22 cellular contexts compared by ENCODE assay signal in the genomic region with DNA sequence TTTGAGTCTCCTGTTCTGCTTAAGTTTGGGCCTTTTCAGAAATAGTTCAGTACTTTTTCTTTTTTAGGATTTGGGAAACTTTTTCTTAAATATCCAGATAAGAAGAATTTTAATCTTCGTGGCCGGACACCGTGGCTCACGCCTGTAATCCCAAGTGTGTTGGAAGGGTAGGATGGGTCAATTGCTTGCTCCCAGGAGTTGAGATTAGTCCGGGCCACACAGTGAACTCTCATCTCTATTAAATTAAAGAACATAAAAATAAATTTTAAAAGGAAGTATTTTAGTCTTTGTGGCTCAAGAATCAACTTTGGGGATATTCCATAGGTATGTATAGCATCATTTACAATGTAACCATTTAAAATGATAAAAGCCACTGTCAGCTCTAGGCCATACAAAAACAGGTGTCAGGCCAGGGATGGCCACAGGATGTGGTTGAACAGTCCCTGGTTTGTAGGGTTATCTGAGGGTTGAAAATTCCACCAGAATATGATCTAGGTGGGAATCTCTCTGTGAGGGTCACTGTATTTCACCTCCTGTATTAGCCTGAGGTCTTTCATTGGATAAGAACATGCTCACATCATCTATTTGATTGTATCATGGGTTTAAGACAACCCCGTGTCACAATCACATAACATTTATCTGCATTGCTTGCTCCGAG.
DNase-seq lines count a peak whose midpoint lies in the region; ATAC-seq and TF ChIP-seq lines count a peak whose summit lies in the region.
"Had no signal": no experiment of that assay in that cellular context is flagged by ENCODE, and none has a peak within 500 bp of the region (broad histone marks: within the 10 kb centered on the region; RNA-seq: fewer than 3 reads in every experiment).

No MANE protein-coding gene starts in this region.

- no peak overlapping the region for H3K9ac ChIP-seq in BLaER1
- H3K9ac ChIP-seq: GM23248 had no signal

- POLR2A ChIA-PET in CD8-positive, alpha-beta T cell (lab: Charles Lee), result interaction anchor here (0.6 to 1.9 kb wide), 4 partner anchors 12 to 59 kb away, joined by 4 to 8 read pairs (median 5); no protein-coding TSS in a partner anchor
- POLR2A ChIA-PET in naive thymus-derived CD4-positive, alpha-beta T cell (lab: Charles Lee), result no interaction called here

- CTCF ChIA-PET in CD8-positive, alpha-beta T cell (lab: Charles Lee), result interaction anchor here (0.9 to 13.3 kb wide), 6 partner anchors 11 to 124 kb away, joined by 3 to 167 read pairs (median 4); no protein-coding TSS in a partner anchor
- CTCF ChIA-PET in naive thymus-derived CD4-positive, alpha-beta T cell (lab: Charles Lee), result interaction anchor here (0.7 to 1.4 kb wide), 4 partner anchors 9 to 197 kb away, joined by 3 to 4 read pairs (median 3); no protein-coding TSS in a partner anchor

- H3K36me3 ChIP-seq in BLaER1, result no peaks in the 10 kb centered on the region
- H3K36me3 ChIP-seq in CD8-positive, alpha-beta T cell (ENCODE audit: insufficient read depth, low read length), result no peaks in the 10 kb centered on the region
- no peaks in the 10 kb centered on the region for H3K36me3 ChIP-seq in naive thymus-derived CD4-positive, alpha-beta T cell (ENCODE audit: control insufficient read depth in 2 of 3, insufficient read depth in 3 of 3, low read length in 3 of 3)
- H3K36me3 ChIP-seq: MG63, SJCRH30 had no signal

- no peak overlapping the region for H3K4me3 ChIP-seq in BLaER1
- H3K4me3 ChIP-seq in CD8-positive, alpha-beta T cell (ENCODE audit: low read depth, low read length), result no peak overlapping the region
- no peak overlapping the region for H3K4me3 ChIP-seq in coronary artery
- H3K4me3 ChIP-seq in naive thymus-derived CD4-positive, alpha-beta T cell (ENCODE audit: low read length), result peak overlapping the region; percentile 46
- H3K4me3 ChIP-seq: GM23248, MG63, SJCRH30 had no signal

- H4K20me1 ChIP-seq in BLaER1, result no peaks in the 10 kb centered on the region

- TF ChIP-seq CTCF in CD8-positive, alpha-beta T cell (IDR thresholded peaks at IDR 0.05), result no peak
- TF ChIP-seq CTCF in coronary artery (IDR thresholded peaks at IDR 0.05), result no peak

- intact Hi-C loops in CD8-positive, alpha-beta T cell (cut with DNase I, micrococcal nuclease), result no loop called here
- intact Hi-C loops in naive thymus-derived CD4-positive, alpha-beta T cell (cut with micrococcal nuclease), result no loop called here

- no peaks in the 10 kb centered on the region for H3K9me3 ChIP-seq in BLaER1
- H3K9me3 ChIP-seq in CD8-positive, alpha-beta T cell (ENCODE audit: low read length), result no peaks in the 10 kb centered on the region
- H3K9me3 ChIP-seq in naive thymus-derived CD4-positive, alpha-beta T cell (ENCODE audit: control insufficient read depth in 2 of 3, low read length in 3 of 3), result no peaks in the 10 kb centered on the region
- H3K9me3 ChIP-seq: MG63, SJCRH30 had no signal

- DNase-seq in CD8-positive, alpha-beta T cell, result no peak
- DNase-seq in coronary artery (ENCODE audit: low spot score), result peak; percentile 16
- DNase-seq in naive thymus-derived CD4-positive, alpha-beta T cell, result no peak
- DNase-seq in HuH-7.5 (ENCODE audit: low spot score), result no peak
- DNase-seq in kidney tubule cell (ENCODE audit: low spot score), result no peak
- no peak for DNase-seq in COR-L47 (lab: John Stamatoyannopoulos, UW)
- DNase-seq: CD4-positive, CD25-positive, alpha-beta regulatory T cell; EL; GF-D8; GM23248; H9; HFFc6; Kasumi-1; MG63; NCI-H1417 treated with DMSO at 0.1 percent for 48 hours; NCI-H187; NCI-H446; NCI-H526; OCI-M1 had no signal

- H3K4me1 ChIP-seq in BLaER1, result peaks cover 64% of the 10 kb centered on the region
- H3K4me1 ChIP-seq in CD8-positive, alpha-beta T cell (ENCODE audit: insufficient read depth, low read length), result peaks cover 26% of the 10 kb centered on the region
- H3K4me1 ChIP-seq in naive thymus-derived CD4-positive, alpha-beta T cell (ENCODE audit: control insufficient read depth in 2 of 2, insufficient read depth in 2 of 2, low read length in 2 of 2), result peaks cover 0 to 67% of the 10 kb centered on the region in 2 donors

- peak overlapping the region; percentile 86 for H3K4me3 Mint-ChIP-seq in CD8-positive, alpha-beta T cell
- peak overlapping the region in 1 of 10 donors; percentile 48 for H3K4me3 Mint-ChIP-seq in naive thymus-derived CD4-positive, alpha-beta T cell
- H3K4me3 Mint-ChIP-seq: B cell, H9, HFFc6 had no signal

- H3K4me2 ChIP-seq in BLaER1, result peak overlapping the region; percentile 56

- H3K27ac ChIP-seq in BLaER1 (no peak overlapping the region), coronary artery (no peak overlapping the region)
- H3K27ac ChIP-seq in CD8-positive, alpha-beta T cell (ENCODE audit: low read depth, low read length), result no peak overlapping the region
- H3K27ac ChIP-seq in naive thymus-derived CD4-positive, alpha-beta T cell (ENCODE audit: low read depth, low read length), result no peak overlapping the region
- H3K27ac ChIP-seq: GM23248, SJCRH30 had no signal

- peak overlapping the region; percentile 93 for H3K27ac Mint-ChIP-seq in CD8-positive, alpha-beta T cell
- H3K27ac Mint-ChIP-seq in naive thymus-derived CD4-positive, alpha-beta T cell, result peak overlapping the region in 1 of 9 donors; percentile 14
- H3K27ac Mint-ChIP-seq: B cell, H9, HFFc6 had no signal

- H3K4me1 Mint-ChIP-seq in CD8-positive, alpha-beta T cell (ENCODE audit: low read depth), result peaks cover 70% of the 10 kb centered on the region
- peaks cover 0 to 25% (median 18%) of the 10 kb centered on the region in 7 donors for H3K4me1 Mint-ChIP-seq in naive thymus-derived CD4-positive, alpha-beta T cell
- H3K4me1 Mint-ChIP-seq: B cell, H9 had no signal

- no peaks in the 10 kb centered on the region for H3K27me3 Mint-ChIP-seq in CD8-positive, alpha-beta T cell (ENCODE audit: low read depth)
- H3K27me3 Mint-ChIP-seq in naive thymus-derived CD4-positive, alpha-beta T cell, result no peaks in the 10 kb centered on the region
- H3K27me3 Mint-ChIP-seq: B cell; CD4-positive, CD25-positive, alpha-beta regulatory T cell had no signal

- peaks cover 22% of the 10 kb centered on the region for H3K36me3 Mint-ChIP-seq in CD8-positive, alpha-beta T cell
- H3K36me3 Mint-ChIP-seq in naive thymus-derived CD4-positive, alpha-beta T cell, result no peaks in the 10 kb centered on the region
- H3K36me3 Mint-ChIP-seq: CD4-positive, CD25-positive, alpha-beta regulatory T cell had no signal

- H3K9me3 Mint-ChIP-seq in CD8-positive, alpha-beta T cell, result no peaks in the 10 kb centered on the region
- no peaks in the 10 kb centered on the region for H3K9me3 Mint-ChIP-seq in naive thymus-derived CD4-positive, alpha-beta T cell
- H3K9me3 Mint-ChIP-seq: CD4-positive, CD25-positive, alpha-beta regulatory T cell; H9; HFFc6 had no signal

- no peak for ATAC-seq in CD8-positive, alpha-beta T cell
- ATAC-seq in naive thymus-derived CD4-positive, alpha-beta T cell, result no peak

- H3K27me3 ChIP-seq in BLaER1, result no peaks in the 10 kb centered on the region
- no peaks in the 10 kb centered on the region for H3K27me3 ChIP-seq in CD8-positive, alpha-beta T cell (ENCODE audit: insufficient read depth, low read length)
- H3K27me3 ChIP-seq in naive thymus-derived CD4-positive, alpha-beta T cell (ENCODE audit: control insufficient read depth in 2 of 2, insufficient read depth in 2 of 2, low read length in 2 of 2), result no peaks in the 10 kb centered on the region
- H3K27me3 ChIP-seq: MG63, SJCRH30 had no signal
